In genomic region chr2:28649481-28650260, GRCh38 we compare ENCODE assay signal across 9 cellular contexts.
A peak's percentile ranks its signal among the peaks of the same experiment; 100 is the strongest.
DNase-seq lines count a peak whose midpoint lies in the region; ATAC-seq, FAIRE-seq and TF ChIP-seq lines count a peak whose summit lies in the region.
"Had no signal": no experiment of that assay in that cellular context is flagged by ENCODE, and none has a peak within 500 bp of the region (broad histone marks: within the 10 kb centered on the region; RNA-seq: fewer than 3 reads in every experiment).

No MANE protein-coding gene starts in this region.

- no peak for FAIRE-seq in small intestine (lab: Jason Lieb, UNC)

- DNase-seq in ELR (ENCODE audit: low read depth) (peak; percentile 75), LHCN-M2 (ENCODE audit: low read depth) (peak; percentile 60), ascending aorta (ENCODE audit: low spot score in 2 of 2) (no peak), small intestine (peak; percentile 53), SKM-1 treated with dmso at 0.1 percent for 144 hours (lab: John Stamatoyannopoulos, UW; ENCODE audit: unreplicated experiment) (no peak), NCI-H774 (lab: John Stamatoyannopoulos, UW) (no peak), Right ventricle myocardium superior (no peak)
- DNase-seq: SHP77 had no signal

- 68 to 82% (median 69%) methylated on average over 8 of the region's 8 CpGs for WGBS in small intestine, 3 donors

- no peaks in the 10 kb centered on the region for H3K27me3 ChIP-seq in ascending aorta
- H3K27me3 ChIP-seq in small intestine (ENCODE audit: control insufficient read depth in 2 of 2, insufficient read depth in 2 of 2, low read length in 2 of 2), result no peaks in the 10 kb centered on the region

- intact Hi-C loops in ascending aorta (cut with DNase I) (no loop called here), Right ventricle myocardium superior (cut with DNase I) (no loop called here)

- H3K36me3 ChIP-seq in ascending aorta, result no peaks in the 10 kb centered on the region
- no peaks in the 10 kb centered on the region for H3K36me3 ChIP-seq in small intestine (ENCODE audit: control insufficient read depth in 2 of 2, insufficient read depth in 2 of 2, low read length in 2 of 2)

- H3K27ac ChIP-seq in ascending aorta (peak overlapping the region; percentile 91 to 92), small intestine (ENCODE audit: low read depth in 1 of 2, low read length in 1 of 2) (no peak overlapping the region)

- peaks cover 9 to 34% of the 10 kb centered on the region in 2 donors for H3K4me1 ChIP-seq in ascending aorta
- H3K4me1 ChIP-seq in small intestine (ENCODE audit: control insufficient read depth in 2 of 2, insufficient read depth in 1 of 2, low read depth in 1 of 2, low read length in 1 of 2), result peaks cover 4 to 8% of the 10 kb centered on the region in 2 donors

- H3K4me3 ChIP-seq in ascending aorta (no peak overlapping the region), small intestine (ENCODE audit: low read depth in 1 of 2, low read length in 2 of 2) (no peak overlapping the region)

- ATAC-seq in GM21447 (IDR thresholded peaks at IDR 0.05; ENCODE audit: unreplicated experiment) (no peak), Right ventricle myocardium superior (ENCODE audit: poor library complexity) (no peak)

- H3K9me3 ChIP-seq in ascending aorta, result no peaks in the 10 kb centered on the region
- no peaks in the 10 kb centered on the region for H3K9me3 ChIP-seq in small intestine (ENCODE audit: control insufficient read depth, low read depth)

- TF ChIP-seq CTCF in ascending aorta (IDR thresholded peaks at IDR 0.05), result no peak

Comparison
In these comparisons a context has a peak if more than half of its experiments do, and no peak if none do; other contexts are left out.
1. DNase-seq: peak in ELR (single experiment), LHCN-M2 (single experiment) and small intestine (single experiment); none in ascending aorta (0 of 2), SKM-1 treated with dmso at 0.1 percent for 144 hours (single experiment), NCI-H774 (single experiment) and Right ventricle myocardium superior (single experiment).
2. H3K27ac ChIP-seq: peak in ascending aorta (2 of 2); none in small intestine (0 of 2).